Comparison of ENCODE assay signal across 1 cellular context in the genomic region with DNA sequence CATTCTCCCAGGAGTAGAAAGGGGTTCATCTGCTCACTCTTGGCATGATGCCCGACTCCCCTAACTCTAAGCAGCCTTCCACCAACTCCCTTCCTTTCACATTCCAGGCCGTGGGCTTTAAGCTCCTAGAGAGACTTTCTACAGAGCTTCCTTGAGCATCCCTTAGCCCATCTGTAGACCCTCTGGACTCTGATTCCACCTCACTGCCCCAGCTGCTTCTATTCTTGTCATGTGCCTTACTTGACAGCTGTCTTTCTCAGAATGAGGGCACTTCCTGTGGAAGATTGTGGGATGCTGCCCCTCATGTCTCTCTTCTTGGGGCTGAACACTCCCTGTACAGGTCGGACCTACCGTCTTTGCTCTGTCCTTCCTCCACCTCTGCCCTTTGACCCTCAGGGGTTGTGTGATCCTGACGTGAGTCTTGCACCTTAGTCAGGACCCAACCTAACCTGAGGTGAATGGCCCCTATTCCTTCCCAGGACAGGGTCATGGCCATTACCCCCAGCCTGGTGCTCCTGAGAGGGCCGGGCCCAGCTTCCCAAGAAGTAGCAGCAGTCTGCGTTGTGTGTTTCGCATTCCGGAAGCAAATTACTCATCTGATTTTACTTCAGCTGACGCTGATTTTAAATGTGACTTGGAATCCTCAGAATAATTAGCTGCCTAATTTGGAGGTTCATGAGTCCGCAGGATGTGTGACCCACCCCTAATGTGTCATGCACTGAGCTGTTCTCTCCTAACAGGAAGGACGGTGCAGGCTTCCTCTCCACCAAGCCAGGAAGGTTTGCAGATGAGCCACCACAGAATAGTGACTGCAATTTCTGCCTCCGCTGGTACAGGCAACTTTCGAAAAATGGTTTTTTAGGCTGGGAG.
TF ChIP-seq lines count a peak whose summit lies in the region.

No MANE protein-coding gene starts in this region.

TF ChIP-seq in K562, 482 proteins besides CTCF, POLR2A, EP300 and RAD21:
- TF ChIP-seq NFIC (IDR thresholded peaks at IDR 0.05) (peak; percentile 21; the same call in 1 of the 2 replicates), NR2C1 (IDR thresholded peaks at IDR 0.05) (peak; percentile 60), NR2C1 (tag; IDR thresholded peaks at IDR 0.05) (0 out of 2 replicates have a peak, but pooled peaks have one; percentile 6), TFE3 (CRISPR knock-in tag; IDR thresholded peaks at IDR 0.05) (no peak), HMGXB4 (CRISPR knock-in tag; IDR thresholded peaks at IDR 0.05) (no peak), EHMT2 (IDR thresholded peaks at IDR 0.05) (no peak), THAP7 (CRISPR knock-in tag; IDR thresholded peaks at IDR 0.05) (no peak), SAP30 (IDR thresholded peaks at IDR 0.05; ENCODE audit: borderline replicate concordance, insufficient read depth, low read depth, low read length, poor library complexity, severe bottlenecking) (no peak), RBFOX2 (IDR thresholded peaks at IDR 0.05; ENCODE audit: low read depth, low read length) (no peak), ZNF175 (CRISPR knock-in tag; IDR thresholded peaks at IDR 0.05; ENCODE audit: low read depth) (no peak), LARP7 (IDR thresholded peaks at IDR 0.05) (no peak), CBX5 (IDR thresholded peaks at IDR 0.05; ENCODE audit: borderline replicate concordance, low read depth) (no peak), NFXL1 (CRISPR knock-in tag; IDR thresholded peaks at IDR 0.05) (no peak), IFI16 (CRISPR knock-in tag; IDR thresholded peaks at IDR 0.05) (no peak), SPI1 (IDR thresholded peaks at IDR 0.05; ENCODE audit: borderline replicate concordance, low read depth, low read length) (no peak), KHSRP (IDR thresholded peaks at IDR 0.05) (no peak), RBM14 (IDR thresholded peaks at IDR 0.05; ENCODE audit: borderline replicate concordance, insufficient read depth, low read depth, low read length) (no peak), PHB2 (IDR thresholded peaks at IDR 0.05; ENCODE audit: low read depth) (no peak)
